1 cellular context compared by ENCODE assay signal in genomic region chr1:189782280-189782679, GRCh38.
TF ChIP-seq lines count a peak whose summit lies in the region.

No MANE protein-coding gene starts in this region.

TF ChIP-seq in SK-N-SH treated with all-trans-retinoic acid at 6 μM for 48 hours, 23 proteins besides CTCF, POLR2A, EP300 and RAD21 (continued from another document):
- TF ChIP-seq TSHZ2 (CRISPR knock-in tag; IDR thresholded peaks at IDR 0.05) (no peak), SNAI2 (CRISPR knock-in tag; IDR thresholded peaks at IDR 0.05) (no peak)
